Comparison of ENCODE assay signal across 22 cellular contexts in the genomic region with DNA sequence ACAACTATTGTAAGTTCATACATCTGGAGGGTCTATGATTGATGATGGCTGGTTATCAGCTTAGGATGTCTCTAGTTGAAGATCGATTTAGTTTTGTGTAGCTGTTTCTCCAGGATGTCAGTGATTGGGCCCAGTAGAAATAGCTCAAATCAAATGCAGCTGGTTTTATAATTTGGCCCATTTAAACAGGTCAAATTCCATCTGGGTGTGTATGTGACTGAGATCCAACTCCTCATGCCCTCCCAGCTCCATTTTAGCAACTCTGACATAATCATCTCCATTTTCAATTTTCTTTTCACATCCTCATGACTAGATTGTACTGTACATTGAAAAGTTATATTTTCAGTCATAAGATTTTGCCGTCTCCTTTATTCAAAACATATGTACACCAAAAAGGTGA. TPM values are rescaled to one million over a fixed set of nuclear protein-coding genes. Genes with fewer than 3 reads are reported as not detected.
DNase-seq lines count a peak whose midpoint lies in the region; TF ChIP-seq lines count a peak whose summit lies in the region.
"Had no signal": no experiment of that assay in that cellular context is flagged by ENCODE, and none has a peak within 500 bp of the region (broad histone marks: within the 10 kb centered on the region; RNA-seq: fewer than 3 reads in every experiment).

No MANE protein-coding gene starts in this region.

- H4K20me1 ChIP-seq in OCI-LY3 (ENCODE audit: insufficient read depth, low read length), result no peaks in the 10 kb centered on the region
- H4K20me1 ChIP-seq: BLaER1 had no signal

- H3K9ac ChIP-seq in OCI-LY3 (ENCODE audit: low read length), result no peak overlapping the region
- H3K9ac ChIP-seq: BLaER1 had no signal

- DNase-seq in AG10803 (ENCODE audit: low read depth) (peak; percentile 30), fibroblast of the aortic adventitia (ENCODE audit: low read depth) (peak; percentile 9), WERI-Rb-1 (no peak), NCI-H2029 (lab: John Stamatoyannopoulos, UW) (no peak)
- no peak for DNase-seq in stimulated activated CD4-positive, alpha-beta T cell treated with anti-CD3 and anti-CD28 coated beads, Interleukin-4, amount 100 ng/mL, for 24 hours
- DNase-seq: CD4-positive, CD25-positive, alpha-beta regulatory T cell; H7; Kasumi-1; MV-4-11; NCI-H1105 treated with DMSO at 0.1 percent for 48 hours; NCI-H2029 treated with DMSO at 0.1 percent for 48 hours; NCI-H446 treated with DMSO at 0.1 percent for 48 hours; NCI-H526; SHP77; SW 1271 had no signal

- H3K27me3 ChIP-seq in ACC112 (ENCODE audit: insufficient read depth, low read length) (no peaks in the 10 kb centered on the region), OCI-LY3 (ENCODE audit: low read depth, low read length) (no peaks in the 10 kb centered on the region), WERI-Rb-1 (ENCODE audit: insufficient read depth, low read depth, severe bottlenecking) (no peaks in the 10 kb centered on the region)
- H3K27me3 ChIP-seq: BLaER1 had no signal

- H3K36me3 ChIP-seq in ACC112 (ENCODE audit: insufficient read depth, low read length) (no peaks in the 10 kb centered on the region), OCI-LY3 (replicated peaks; ENCODE audit: low read depth, low read length) (no peaks in the 10 kb centered on the region), WERI-Rb-1 (no peaks in the 10 kb centered on the region)
- H3K36me3 ChIP-seq: BLaER1 had no signal

- peak overlapping the region; percentile 14 for H3K4me2 ChIP-seq in OCI-LY3 (ENCODE audit: low read length)
- H3K4me2 ChIP-seq: A549, BLaER1 had no signal

- H3K79me2 ChIP-seq in ACC112 (ENCODE audit: control insufficient read depth, insufficient read depth, low read length, unreplicated experiment) (no peaks in the 10 kb centered on the region), OCI-LY3 (ENCODE audit: low read length) (no peaks in the 10 kb centered on the region)

- H2AFZ ChIP-seq in ACC112 (ENCODE audit: low read length, unreplicated experiment), result peak overlapping the region; percentile 28
- peak overlapping the region; percentile 60 for H2AFZ ChIP-seq in OCI-LY3 (ENCODE audit: low read depth, low read length)

- H3K4me1 ChIP-seq in ACC112 (ENCODE audit: control insufficient read depth, insufficient read depth, low read length, unreplicated experiment) (peaks cover 3% of the 10 kb centered on the region), OCI-LY3 (ENCODE audit: low read length) (peaks cover 39% of the 10 kb centered on the region)
- H3K4me1 ChIP-seq: A549, BLaER1 had no signal

- TF ChIP-seq CTCF in AG10803 (conservative IDR thresholded peaks at IDR 0.05; ENCODE audit: low read length) (no peak), OCI-LY3 (IDR thresholded peaks at IDR 0.05; ENCODE audit: low read depth, low read length) (no peak), fibroblast of the aortic adventitia (IDR thresholded peaks at IDR 0.05; ENCODE audit: insufficient read depth, low read length) (no peak), WERI-Rb-1 (IDR thresholded peaks at IDR 0.05; ENCODE audit: low read depth, low read length) (no peak)

- H3K4me3 ChIP-seq in ACC112 (ENCODE audit: low read depth, low read length) (no peak overlapping the region), AG10803 (ENCODE audit: low read length) (no peak overlapping the region), OCI-LY3 (ENCODE audit: low read length) (peak overlapping the region; percentile 1; the same call in 1 of the 2 replicates), fibroblast of the aortic adventitia (ENCODE audit: low read depth, low read length) (no peak overlapping the region), WERI-Rb-1 (ENCODE audit: low read depth, low read length) (no peak overlapping the region)
- H3K4me3 ChIP-seq: A549, BLaER1, K562 had no signal

- H3K27ac ChIP-seq in ACC112 (ENCODE audit: low read depth, low read length) (no peak overlapping the region), OCI-LY3 (ENCODE audit: low read length) (peak overlapping the region; percentile 36), WERI-Rb-1 (no peak overlapping the region)
- H3K27ac ChIP-seq: A549, BLaER1, RWPE1 had no signal

- no peaks in the 10 kb centered on the region for H3K9me3 ChIP-seq in OCI-LY3 (ENCODE audit: insufficient read depth, low read length)
- no peaks in the 10 kb centered on the region for H3K9me3 ChIP-seq in WERI-Rb-1 (ENCODE audit: severe bottlenecking)
- H3K9me3 ChIP-seq: A549, BLaER1 had no signal

RNA-seq across cellular contexts. Expression of a gene that starts 20.3 kb away (rescaled TPM):
- total RNA-seq in fibroblast of the aortic adventitia (ENCODE audit: low replicate concordance), result 2.0 and 3.5 TPM in 2 replicates
- total RNA-seq: M059J had no signal

Comparison
In these comparisons a context has a peak if more than half of its experiments do, and no peak if none do; other contexts are left out.
1. DNase-seq: peak in AG10803 (single experiment) and fibroblast of the aortic adventitia (single experiment); none in stimulated activated CD4-positive, alpha-beta T cell treated with anti-CD3 and anti-CD28 coated beads, Interleukin-4, amount 100 ng/mL, for 24 hours (single experiment), WERI-Rb-1 (single experiment) and NCI-H2029 (single experiment).